ENCODE assay signal across 8 cellular contexts in genomic region chr11:694563-695331, GRCh38. TPM values are rescaled to one million over a fixed set of nuclear protein-coding genes. Genes with fewer than 3 reads are reported as not detected.
DNase-seq lines count a peak whose midpoint lies in the region; ATAC-seq, FAIRE-seq and TF ChIP-seq lines count a peak whose summit lies in the region.

Gene DEAF1 (minus strand): TSS chr11:695222. CDS start chr11:695047, 175 bp downstream.

- H3K9me3 Mint-ChIP-seq in activated naive CD8-positive, alpha-beta T cell treated with anti-CD3 and anti-CD28 coated beads, Interleukin-2, amount 50 U/mL, for 24 hours, result no peaks in the 10 kb centered on the region

- H3K36me3 Mint-ChIP-seq in activated naive CD8-positive, alpha-beta T cell treated with anti-CD3 and anti-CD28 coated beads, Interleukin-2, amount 50 U/mL, for 24 hours (ENCODE audit: low read depth), result peaks cover 5% of the 10 kb centered on the region

- peak; percentile 74 for ATAC-seq in HG02678 (IDR thresholded peaks at IDR 0.05; ENCODE audit: unreplicated experiment)
- peak; percentile 85 for ATAC-seq in activated naive CD8-positive, alpha-beta T cell treated with anti-CD3 and anti-CD28 coated beads, Interleukin-2, amount 50 U/mL, for 24 hours
- peak; percentile 91 for ATAC-seq in Right ventricle myocardium superior (ENCODE audit: poor library complexity)
- ATAC-seq in pancreas, result peak; percentile 83 to 91 (median 84)

- H3K36me3 ChIP-seq in pancreas, result no peaks in the 10 kb centered on the region
- H3K36me3 ChIP-seq in tibial artery, result peaks cover 0 to 12% (median 2%) of the 10 kb centered on the region in 3 donors

- H3K4me1 ChIP-seq in pancreas (peaks cover 6 to 23% (median 7%) of the 10 kb centered on the region in 3 donors), tibial artery (peaks cover 0 to 54% (median 33%) of the 10 kb centered on the region in 4 donors)

- H3K27me3 ChIP-seq in pancreas, result no peaks in the 10 kb centered on the region
- no peaks in the 10 kb centered on the region for H3K27me3 ChIP-seq in tibial artery

- peak within 1 kb of the TSS; percentile 85 for H3K4me3 ChIP-seq in GM12864 (ENCODE audit: low read depth, low read length)
- peak within 1 kb of the TSS; percentile 87 to 100 (median 88) for H3K4me3 ChIP-seq in pancreas
- peak within 1 kb of the TSS; percentile 93 to 94 for H3K4me3 ChIP-seq in tibial artery

- no peaks in the 10 kb centered on the region for H3K27me3 Mint-ChIP-seq in activated naive CD8-positive, alpha-beta T cell treated with anti-CD3 and anti-CD28 coated beads, Interleukin-2, amount 50 U/mL, for 24 hours

- FAIRE-seq in pancreas (lab: Jason Lieb, UNC), result peak; percentile 75

- 1 to 3% methylated on average over 87 to 108 of the region's 108 CpGs for WGBS in pancreas, 2 donors

- intact Hi-C loops in Right ventricle myocardium superior (cut with DNase I), result no loop called here
- intact Hi-C loops in pancreas (cut with DNase I), result no loop called here
- intact Hi-C loops in tibial artery (cut with DNase I; ENCODE audit: low total_unique reads), result no loop called here

- H3K27ac ChIP-seq in pancreas (peak within 1 kb of the TSS; percentile 97 to 100 (median 100)), tibial artery (peak within 1 kb of the TSS; percentile 95 to 99)

- peak; percentile 91 for DNase-seq in GM12864 (ENCODE audit: low read depth)
- DNase-seq in NCI-H128 (lab: John Stamatoyannopoulos, UW; ENCODE audit: unreplicated experiment), result peak; percentile 89
- peak; percentile 91 to 92 for DNase-seq in SW 1271 (lab: John Stamatoyannopoulos, UW)
- peak; percentile 99 for DNase-seq in activated naive CD8-positive, alpha-beta T cell treated with anti-CD3 and anti-CD28 coated beads, Interleukin-2, amount 50 U/mL, for 24 hours
- peak; percentile 99 for DNase-seq in Right ventricle myocardium superior
- DNase-seq in pancreas, result peak; percentile 98 to 100 (median 100)
- peak; percentile 98 to 99 for DNase-seq in tibial artery

- H3K4me3 Mint-ChIP-seq in activated naive CD8-positive, alpha-beta T cell treated with anti-CD3 and anti-CD28 coated beads, Interleukin-2, amount 50 U/mL, for 24 hours, result peak within 1 kb of the TSS; percentile 86

- peak within 1 kb of the TSS; percentile 92 for H3K27ac Mint-ChIP-seq in activated naive CD8-positive, alpha-beta T cell treated with anti-CD3 and anti-CD28 coated beads, Interleukin-2, amount 50 U/mL, for 24 hours

- no peaks in the 10 kb centered on the region for H3K9me3 ChIP-seq in pancreas
- H3K9me3 ChIP-seq in tibial artery, result no peaks in the 10 kb centered on the region

- peaks cover 53% of the 10 kb centered on the region for H3K4me1 Mint-ChIP-seq in activated naive CD8-positive, alpha-beta T cell treated with anti-CD3 and anti-CD28 coated beads, Interleukin-2, amount 50 U/mL, for 24 hours

- TF ChIP-seq CTCF in GM12864 (IDR thresholded peaks at IDR 0.05; ENCODE audit: low read depth, low read length, missing control alignments), result no peak
- TF ChIP-seq CTCF in pancreas (IDR thresholded peaks at IDR 0.05), result no peak
- TF ChIP-seq CTCF in tibial artery (IDR thresholded peaks at IDR 0.05), result no peak

RNA-seq across cellular contexts. Expression of gene DEAF1, which starts in this region (rescaled TPM):
- total RNA-seq in Right ventricle myocardium superior (22.1 TPM), pancreas (10 to 100 TPM; 15.9 to 26.9 (median 18.5) TPM)
- 10 to 100 TPM; 28.4 to 33.8 TPM for polyA plus RNA-seq in pancreas

Comparison
In these comparisons a context has a peak if more than half of its experiments do, and no peak if none do; other contexts are left out.
1. Peak in every context shown above with its lines: DNase-seq, ATAC-seq, H3K4me3 ChIP-seq and H3K27ac ChIP-seq.